ENCODE assay signal across 32 cellular contexts in the genomic region with DNA sequence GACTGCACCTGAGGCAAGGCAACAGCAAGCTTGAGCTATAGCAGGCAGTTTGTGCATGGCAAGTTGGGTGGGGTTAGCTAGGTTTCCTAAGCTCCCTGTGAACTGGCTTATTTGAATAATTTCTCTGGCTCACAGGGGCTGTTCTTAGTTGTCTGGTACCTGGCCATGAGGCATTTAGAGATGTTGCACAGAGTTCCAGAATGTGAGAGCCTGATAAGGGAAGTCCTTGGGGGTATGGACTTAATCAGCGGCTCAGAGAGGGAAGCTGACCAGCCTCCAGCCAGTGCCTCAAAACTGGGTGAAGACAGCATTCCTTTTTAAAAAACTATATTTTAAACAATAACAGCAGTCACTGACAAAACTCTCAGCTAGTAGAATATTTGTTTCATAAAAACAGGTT.
"Had no signal": no experiment of that assay in that cellular context is flagged by ENCODE, and none has a peak within 500 bp of the region (broad histone marks: within the 10 kb centered on the region; RNA-seq: fewer than 3 reads in every experiment).

No MANE protein-coding gene starts in this region.

- H3K27me3 ChIP-seq: ascending aorta, cardiac muscle cell, colonic mucosa had no signal

- H3K9me3 ChIP-seq: ascending aorta, colonic mucosa had no signal

- H3K4me1 ChIP-seq: colonic mucosa had no signal

- ATAC-seq: activated CD4-positive, alpha-beta T cell treated with anti-CD3 and anti-CD28 coated beads for 36 hours; activated CD4-positive, CD25-positive, alpha-beta regulatory T cell treated with anti-CD3 and anti-CD28 coated beads, Interleukin-2, amount 50 U/mL, for 24 hours; activated CD8-positive, alpha-beta memory T cell treated with anti-CD3 and anti-CD28 coated beads, Interleukin-2, amount 10 ng/mL, durations not matched to agents 7 days and 5 days; activated CD8-positive, alpha-beta T cell treated with anti-CD3 and anti-CD28 coated beads, Interleukin-2, amount 10 ng/mL, durations not matched to agents 7 days and 5 days; activated naive CD8-positive, alpha-beta T cell treated with anti-CD3 and anti-CD28 coated beads, Interleukin-2, amount 50 U/mL, for 24 hours had no signal

- DNase-seq: activated CD4-positive, alpha-beta memory T cell treated with anti-CD3 and anti-CD28 coated beads, Interleukin-2, amount 10 ng/mL, durations not matched to agents 7 days and 5 days; activated CD4-positive, alpha-beta T cell treated with anti-CD3 and anti-CD28 coated beads for 1 hour; activated CD4-positive, alpha-beta T cell treated with anti-CD3 and anti-CD28 coated beads for 36 hours; activated CD4-positive, alpha-beta T cell treated with anti-CD3 and anti-CD28 coated beads for 48 hours; activated CD4-positive, alpha-beta T cell treated with anti-CD3 and anti-CD28 coated beads, Interleukin-2, amount 10 ng/mL, durations not matched to agents 7 days and 5 days; activated CD4-positive, alpha-beta T cell treated with anti-CD3 and anti-CD28 coated beads, Interleukin-2, amount 50 U/mL, for 48 hours; activated CD4-positive, CD25-positive, alpha-beta regulatory T cell; activated CD8-positive, alpha-beta memory T cell treated with anti-CD3 and anti-CD28 coated beads for 24 hours; activated CD8-positive, alpha-beta memory T cell treated with anti-CD3 and anti-CD28 coated beads, Interleukin-2, amount 10 ng/mL, durations not matched to agents 7 days and 5 days; activated CD8-positive, alpha-beta memory T cell treated with anti-CD3 and anti-CD28 coated beads, Interleukin-2, amount 50 U/mL, for 48 hours; activated CD8-positive, alpha-beta T cell treated with anti-CD3 and anti-CD28 coated beads, Interleukin-2, amount 10 ng/mL, durations not matched to agents 7 days and 5 days; activated effector memory CD4-positive, alpha-beta T cell treated with Interleukin-2 at 50 U/mL for 16 hours; activated gamma-delta T cell; activated naive CD4-positive, alpha-beta T cell treated with anti-CD3 and anti-CD28 coated beads, Interleukin-2, amount 10 ng/mL, durations not matched to agents 7 days and 5 days; activated naive CD4-positive, alpha-beta T cell treated with Interleukin-2 at 50 U/mL for 16 hours; activated naive CD8-positive, alpha-beta T cell treated with anti-CD3 and anti-CD28 coated beads, Interleukin-2, amount 10 ng/mL, durations not matched to agents 7 days and 5 days; activated naive CD8-positive, alpha-beta T cell treated with anti-CD3 and anti-CD28 coated beads, Interleukin-2, amount 50 U/mL, for 24 hours; activated T-cell treated with anti-CD3 and anti-CD28 coated beads, Interleukin-2, amount 50 U/mL, for 24 hours; activated T-cell treated with anti-CD3 and anti-CD28 coated beads, Interleukin-2, amount 50 U/mL, for 48 hours; amygdala; anterior cingulate cortex; cerebellar nuclear complex; colonic mucosa; T-helper 1 cell; T-helper 2 cell; T-helper 9 cell had no signal

- H3K4me3 ChIP-seq: ascending aorta, cardiac muscle cell, colonic mucosa had no signal

- H3K27ac ChIP-seq: ascending aorta, cardiac muscle cell, colonic mucosa, VCaP had no signal

- FAIRE-seq: bronchial epithelial cell, TTC549 had no signal

- H3K36me3 ChIP-seq: ascending aorta, cardiac muscle cell, colonic mucosa had no signal
